In genomic region chr9:95809686-95810085, GRCh38 we compare ENCODE assay signal across 22 cellular contexts.
"Had no signal": no experiment of that assay in that cellular context is flagged by ENCODE, and none has a peak within 500 bp of the region (broad histone marks: within the 10 kb centered on the region; RNA-seq: fewer than 3 reads in every experiment).

No MANE protein-coding gene starts in this region.

- H3K9me3 Mint-ChIP-seq: activated T-helper 2 cell treated with anti-CD3 and anti-CD28 coated beads, Interferon-gamma antibody, Interleukin-2, Interleukin-4, amounts not matched to agents 10 μg/mL and 5 μg/mL and 100 μg/mL, durations not matched to agents 14 hours and 24 hours and 36 hours; endodermal cell; T-helper 1 cell treated with Interleukin-12 subunit alpha and Interleukin-12 subunit beta and Interleukin-4 antibody, amounts not matched to agents 30 μg/mL and 1 μg/mL, for 36 hours had no signal

- DNase-seq: activated CD4-positive, alpha-beta T cell treated with anti-CD3 and anti-CD28 coated beads for 1 hour; activated CD4-positive, alpha-beta T cell treated with anti-CD3 and anti-CD28 coated beads, Interleukin-2, amount 50 U/mL, for 1 hour; activated CD8-positive, alpha-beta memory T cell treated with anti-CD3 and anti-CD28 coated beads for 24 hours; central memory CD4-positive, alpha-beta T cell; endodermal cell; foreskin fibroblast; head of caudate nucleus; hippocampal formation; left cardiac atrium; left ventricle myocardium superior; naive B cell; ovary; right lobe of liver; stimulated activated CD4-positive, alpha-beta T cell treated with anti-CD3 and anti-CD28 coated beads, Interleukin-2, amount 100 ng/mL, for 48 hours; SW 1271; T1000; WERI-Rb-1 had no signal

- H3K27ac Mint-ChIP-seq: activated T-helper 2 cell treated with anti-CD3 and anti-CD28 coated beads, Interferon-gamma antibody, Interleukin-2, Interleukin-4, amounts not matched to agents 10 μg/mL and 5 μg/mL and 100 μg/mL, durations not matched to agents 14 hours and 24 hours and 36 hours; endodermal cell; mesothelial cell of epicardium; naive B cell; progenitor cell of endocrine pancreas; T-helper 1 cell treated with Interleukin-12 subunit alpha and Interleukin-12 subunit beta and Interleukin-4 antibody, amounts not matched to agents 30 μg/mL and 1 μg/mL, for 36 hours had no signal

- H3K4me3 Mint-ChIP-seq: endodermal cell; mesothelial cell of epicardium; naive B cell; T-helper 1 cell treated with Interleukin-12 subunit alpha and Interleukin-12 subunit beta and Interleukin-4 antibody, amounts not matched to agents 30 μg/mL and 1 μg/mL, for 36 hours had no signal

- ATAC-seq: esophagus mucosa, left cardiac atrium, left ventricle myocardium superior had no signal
